30 cellular contexts compared by ENCODE assay signal in genomic region chr11:9619971-9620370, GRCh38. TPM values are rescaled to one million over a fixed set of nuclear protein-coding genes. Genes with fewer than 3 reads are reported as not detected.
DNase-seq lines count a peak whose midpoint lies in the region; ATAC-seq and TF ChIP-seq lines count a peak whose summit lies in the region.
"Had no signal": no experiment of that assay in that cellular context is flagged by ENCODE, and none has a peak within 500 bp of the region (broad histone marks: within the 10 kb centered on the region; RNA-seq: fewer than 3 reads in every experiment).

No MANE protein-coding gene starts in this region.

- POLR2A ChIA-PET in OCI-LY7 (lab: Charles Lee), result interaction anchor here (0.6 to 4.3 kb wide), 19 partner anchors 9 to 1117 kb away, joined by 3 to 28 read pairs (median 5); partner anchors contain the start of genes SWAP70 and WEE1

- H3K4me3 Mint-ChIP-seq in GM23338 (no peak overlapping the region), naive B cell (peak overlapping the region; percentile 29 to 90 (median 76))
- H3K4me3 Mint-ChIP-seq: CD4-positive, alpha-beta memory T cell; HFFc6; T-helper 17 cell had no signal

- no TSS peak for BruUV-seq in OCI-LY7 (replicated peaks; lab: Mats Ljungman, UMichigan)

- H3K9me3 Mint-ChIP-seq in GM23338 (peaks cover 10% of the 10 kb centered on the region), naive B cell (peaks cover 0 to 3% (median 0%) of the 10 kb centered on the region in 7 donors)
- H3K9me3 Mint-ChIP-seq: HFFc6, IgD-negative memory B cell had no signal

- H3K27me3 Mint-ChIP-seq in GM23338 (ENCODE audit: insufficient read depth, low read depth, poor library complexity), result peaks cover 8% of the 10 kb centered on the region
- no peaks in the 10 kb centered on the region for H3K27me3 Mint-ChIP-seq in naive B cell
- H3K27me3 Mint-ChIP-seq: CD4-positive, alpha-beta memory T cell; T-helper 17 cell had no signal

- no peak overlapping the region for H2AFZ ChIP-seq in GM23338
- peak overlapping the region; percentile 77 for H2AFZ ChIP-seq in OCI-LY7 (ENCODE audit: low read length)

- peak; percentile 36; the same call in 2 of the 3 replicates for ATAC-seq in GM23338
- ATAC-seq in naive B cell (ENCODE audit: low read depth in 2 of 2), result no peak
- ATAC-seq in HG03095 (IDR thresholded peaks at IDR 0.05; ENCODE audit: unreplicated experiment), result no peak
- ATAC-seq in HG03280 (IDR thresholded peaks at IDR 0.05; ENCODE audit: unreplicated experiment), result no peak
- ATAC-seq: A549, T-helper 17 cell had no signal

- H3K9me2 ChIP-seq in GM23338 (ENCODE audit: insufficient read depth) (no peaks in the 10 kb centered on the region), OCI-LY7 (ENCODE audit: insufficient read depth, low read length) (no peaks in the 10 kb centered on the region)
- H3K9me2 ChIP-seq: SK-N-SH had no signal

- H3K27me3 ChIP-seq in GM23338 (ENCODE audit: insufficient read depth), result no peaks in the 10 kb centered on the region
- H3K27me3 ChIP-seq: Peyer's patch had no signal

- H3K4me2 ChIP-seq in GM23338, result no peak overlapping the region
- H3K4me2 ChIP-seq in OCI-LY7 (ENCODE audit: low read length), result peak overlapping the region; percentile 60
- H3K4me2 ChIP-seq: A549, SK-N-SH had no signal

- H3K4me1 ChIP-seq in GM23338 (ENCODE audit: insufficient read depth), result peaks cover under 1% of the 10 kb centered on the region; the same call in 1 of the 2 replicates
- H3K4me1 ChIP-seq in OCI-LY7 (ENCODE audit: insufficient read depth, low read length, poor library complexity, severe bottlenecking), result peaks cover 64% of the 10 kb centered on the region

- H4K20me1 ChIP-seq in GM23338 (replicated peaks; ENCODE audit: insufficient read depth), result no peaks in the 10 kb centered on the region
- no peaks in the 10 kb centered on the region for H4K20me1 ChIP-seq in OCI-LY7 (ENCODE audit: insufficient read depth, low read length)

- H3F3A ChIP-seq in GM23338 (replicated peaks; ENCODE audit: low read depth), result no peaks in the 10 kb centered on the region

- H3K9me3 ChIP-seq in OCI-LY7 (ENCODE audit: low read length), result no peaks in the 10 kb centered on the region; the same call in 1 of the 2 replicates
- H3K9me3 ChIP-seq: A549, HAP-1, Peyer's patch, SK-N-SH had no signal

- DNase-seq in GM23338 (ENCODE audit: low spot score) (no peak), OCI-LY7 (ENCODE audit: low spot score) (no peak), naive B cell (no peak), GM10266 (ENCODE audit: extremely low spot score) (no peak), NCI-H748 (lab: John Stamatoyannopoulos, UW; ENCODE audit: unreplicated experiment) (no peak)
- DNase-seq: AML-193; C1 segment of cervical spinal cord; CD4-positive, alpha-beta memory T cell; COR-L47; DMS53; GDM1; HFFc6; NCI-H1092 treated with DMSO at 0.1 percent for 48 hours; NCI-H1436; NCI-H187; NCI-H2081 treated with DMSO at 0.1 percent for 48 hours; NCI-H2171; NCI-H345; NCI-H510A treated with DMSO at 0.1 percent for 48 hours; NCI-H774; OCI-M1; Peyer's patch; SIG-M5; SK-N-SH; T-helper 17 cell had no signal

- H3K36me3 Mint-ChIP-seq in GM23338 (ENCODE audit: low read depth) (peaks cover 17% of the 10 kb centered on the region), naive B cell (peaks cover 0 to 8% of the 10 kb centered on the region in 2 donors)
- H3K36me3 Mint-ChIP-seq: CD4-positive, alpha-beta memory T cell had no signal

- H3K27ac ChIP-seq in GM23338 (ENCODE audit: low read depth) (no peak overlapping the region), OCI-LY7 (ENCODE audit: low read depth, low read length, poor library complexity, severe bottlenecking) (peak overlapping the region; percentile 55)
- H3K27ac ChIP-seq: A549 had no signal

- H3K36me3 ChIP-seq in GM23338 (ENCODE audit: insufficient read depth) (no peaks in the 10 kb centered on the region), OCI-LY7 (ENCODE audit: insufficient read depth, low read length) (no peaks in the 10 kb centered on the region)
- H3K36me3 ChIP-seq: HAP-1, Peyer's patch had no signal

- no peak overlapping the region for H3K4me3 ChIP-seq in GM23338
- H3K4me3 ChIP-seq in OCI-LY7 (ENCODE audit: low read depth, low read length, poor library complexity, severe bottlenecking), result no peak overlapping the region
- H3K4me3 ChIP-seq: A549, HAP-1, Peyer's patch had no signal

- TF ChIP-seq CTCF in GM23338 (conservative IDR thresholded peaks at IDR 0.05; ENCODE audit: low read depth in 2 of 2), result no peak
- TF ChIP-seq CTCF in OCI-LY7 (conservative IDR thresholded peaks at IDR 0.05; ENCODE audit: low read length), result no peak
- no peak for TF ChIP-seq CTCF in GM10266 (IDR thresholded peaks at IDR 0.05; ENCODE audit: control insufficient read depth, insufficient read depth, low read depth, missing control alignments)

- CTCF ChIA-PET in OCI-LY7 (lab: Charles Lee; ENCODE audit: unreplicated experiment), result no interaction called here

- intact Hi-C loops in OCI-LY7 (cut with micrococcal nuclease; ENCODE audit: unreplicated experiment), result loop anchor here (10.0 kb wide), 1 partner anchor 235 kb away; the partner anchor contains the start of gene IPO7

- H3K27ac Mint-ChIP-seq in GM23338, result no peak overlapping the region
- peak overlapping the region; percentile 83 to 100 (median 86) for H3K27ac Mint-ChIP-seq in naive B cell
- H3K27ac Mint-ChIP-seq: CD4-positive, alpha-beta memory T cell; HFFc6; T-helper 17 cell had no signal

- H3K79me2 ChIP-seq in GM23338 (replicated peaks; ENCODE audit: insufficient read depth) (no peaks in the 10 kb centered on the region), OCI-LY7 (ENCODE audit: insufficient read depth, low read depth, low read length) (peaks cover 6% of the 10 kb centered on the region; the same call in 1 of the 2 replicates)

- H3K4me1 Mint-ChIP-seq in GM23338 (peaks cover 7% of the 10 kb centered on the region), naive B cell (peaks cover 52 to 77% (median 69%) of the 10 kb centered on the region in 3 donors)

TF ChIP-seq in GM23338, 12 proteins besides CTCF, POLR2A, EP300 and RAD21:
- no peak for TF ChIP-seq REST (IDR thresholded peaks at IDR 0.05; ENCODE audit: unreplicated experiment)

RNA-seq across cellular contexts. Expression of gene SWAP70, which starts 43.9 kb away (rescaled TPM):
- total RNA-seq in GM23338 (2014; rRNA removed; shearing (Covaris generic)), result 29.0 and 30.3 TPM in 2 replicates
- polyA plus RNA-seq in GM23338 (2016; fragmentation: Nextera tagmentation; extraction: Ambion mirVana) (28.2 and 33.3 TPM in 2 replicates), naive B cell (ENCODE audit: low read depth in 6 of 6) (100 to 1,000 TPM; 239 to 378 (median 304) TPM)
- total RNA-seq in OCI-LY7 (2014; rRNA removed; shearing (Covaris generic)), result 37.5 and 44.4 TPM in 2 replicates
- total RNA-seq in OCI-LY7 (2022), result 91.9 and 110 TPM in 2 replicates

RNA-seq across cellular contexts. Expression of gene WEE1, which starts 46.5 kb away (rescaled TPM):
- 144 and 149 TPM in 2 replicates for total RNA-seq in GM23338 (2014; rRNA removed; shearing (Covaris generic))
- polyA plus RNA-seq in GM23338 (2016; fragmentation: Nextera tagmentation; extraction: Ambion mirVana), result 48.9 and 50.7 TPM in 2 replicates
- total RNA-seq in OCI-LY7 (2014; rRNA removed; shearing (Covaris generic)), result 141 and 147 TPM in 2 replicates
- total RNA-seq in OCI-LY7 (2022), result 216 and 237 TPM in 2 replicates
- polyA plus RNA-seq in naive B cell (ENCODE audit: low read depth in 6 of 6), result 10 to 100 TPM in 5 of 6 donors, 1 to 10 TPM in 1; 9.6 to 20.6 (median 16.2) TPM
